In genomic region chr7:27110163-27110976, GRCh38 we compare ENCODE assay signal across 1 cellular context.
TF ChIP-seq lines count a peak whose summit lies in the region.

No MANE protein-coding gene starts in this region.

TF ChIP-seq in H1, 55 proteins besides CTCF, POLR2A, EP300 and RAD21:
- TF ChIP-seq USF2 (IDR thresholded peaks at IDR 0.05; ENCODE audit: low read length) (peak; percentile 90), CREB1 (IDR thresholded peaks at IDR 0.05) (no peak), SUZ12 (IDR thresholded peaks at IDR 0.05; ENCODE audit: low read length) (peak; percentile 76), E2F6 (IDR thresholded peaks at IDR 0.05) (0 out of 2 replicates have a peak, but pooled peaks have one; percentile 16), CHD7 (IDR thresholded peaks at IDR 0.05; ENCODE audit: insufficient replicate concordance, low read length) (no peak), HDAC2 (IDR thresholded peaks at IDR 0.05; ENCODE audit: borderline replicate concordance in 1 of 2, low read depth in 2 of 2, low read length in 2 of 2) (no peak), JUND (IDR thresholded peaks at IDR 0.05; ENCODE audit: low read length) (no peak), RBBP5 (IDR thresholded peaks at IDR 0.05; ENCODE audit: borderline replicate concordance, low read depth, low read length) (no peak), KDM4A (IDR thresholded peaks at IDR 0.05; ENCODE audit: low read depth, low read length, severe bottlenecking) (peak; percentile 51), SP1 (IDR thresholded peaks at IDR 0.05; ENCODE audit: low read depth, low read length) (no peak), ATF3 (IDR thresholded peaks at IDR 0.05; ENCODE audit: insufficient read depth, low read depth, low read length) (0 out of 2 replicates have a peak, but pooled peaks have one; percentile 28), CBX8 (IDR thresholded peaks at IDR 0.05; ENCODE audit: borderline replicate concordance, low read depth, low read length) (no peak; the same call in 1 of the 2 replicates), SIX5 (IDR thresholded peaks at IDR 0.05; ENCODE audit: low read depth, low read length) (no peak), GTF2F1 (IDR thresholded peaks at IDR 0.05; ENCODE audit: borderline replicate concordance, low read depth, low read length) (no peak), EZH2 (IDR thresholded peaks at IDR 0.05; ENCODE audit: low read depth, low read length, severe bottlenecking) (peak; percentile 87), EGR1 (IDR thresholded peaks at IDR 0.05; ENCODE audit: borderline replicate concordance, low read depth, low read length) (0 out of 2 replicates have a peak, but pooled peaks have one; percentile 53), CTBP2 (IDR thresholded peaks at IDR 0.05; ENCODE audit: borderline replicate concordance, insufficient read depth, insufficient read length, low read length) (no peak)
TF ChIP-seq in H1: peak in this region for 7.
